ENCODE assay signal across 21 cellular contexts in genomic region chr2:27376151-27376865, GRCh38. TPM values are rescaled to one million over a fixed set of nuclear protein-coding genes. Genes with fewer than 3 reads are reported as not detected.
DNase-seq lines count a peak whose midpoint lies in the region; ATAC-seq, FAIRE-seq and TF ChIP-seq lines count a peak whose summit lies in the region.
"Had no signal": no experiment of that assay in that cellular context is flagged by ENCODE, and none has a peak within 500 bp of the region (broad histone marks: within the 10 kb centered on the region; RNA-seq: fewer than 3 reads in every experiment).

No MANE protein-coding gene starts in this region.

- dilution Hi-C loops in mammary epithelial cell (cut with HindIII; ENCODE audit: low sequenced_read_pairs) = no loop called here

- peak overlapping the region; percentile 83 for H3K27ac Mint-ChIP-seq in activated T-cell treated with anti-CD3 and anti-CD28 coated beads, Interleukin-2, amount 50 U/mL, for 24 hours
- peak overlapping the region; percentile 85 for H3K27ac Mint-ChIP-seq in stimulated activated effector memory CD8-positive, alpha-beta T cell treated with anti-CD3 and anti-CD28 coated beads, Interleukin-12 subunit alpha, Interleukin-12 subunit beta, amount 100 ng/mL, for 72 hours

- H3K4me3 ChIP-seq in mammary epithelial cell (replicated peaks in 1 of 3; ENCODE audit: insufficient read depth in 1 of 3, low read depth in 2 of 3, low read length in 3 of 3) = no peak overlapping the region
- H3K4me3 ChIP-seq: cardiac muscle cell, dorsolateral prefrontal cortex, esophagus squamous epithelium had no signal

- H4K20me1 ChIP-seq in mammary epithelial cell (ENCODE audit: insufficient read depth, low read length) = no peaks in the 10 kb centered on the region

- peaks cover 25% of the 10 kb centered on the region for H3K36me3 ChIP-seq in mammary epithelial cell (ENCODE audit: insufficient read depth, low read length)

- CTCF ChIA-PET in mammary epithelial cell (lab: Charles Lee; ENCODE audit: low non-redundant PET) = no interaction called here

- H3K9ac ChIP-seq in mammary epithelial cell (ENCODE audit: insufficient read depth, low read length) = no peak overlapping the region

- TSS peak; percentile 7 for BruUV-seq in mammary epithelial cell (replicated peaks; lab: Mats Ljungman, UMichigan)

- ATAC-seq in activated T-cell treated with anti-CD3 and anti-CD28 coated beads, Interleukin-2, amount 50 U/mL, for 4 hours = no peak
- no peak for ATAC-seq in stimulated activated effector memory CD8-positive, alpha-beta T cell treated with anti-CD3 and anti-CD28 coated beads, Interleukin-12 subunit alpha, Interleukin-12 subunit beta, amount 100 ng/mL, for 72 hours
- ATAC-seq: HCT116 had no signal

- H3K27me3 Mint-ChIP-seq in activated T-cell treated with anti-CD3 and anti-CD28 coated beads, Interleukin-2, amount 50 U/mL, for 24 hours = no peaks in the 10 kb centered on the region
- H3K27me3 Mint-ChIP-seq in activated T-cell treated with anti-CD3 and anti-CD28 coated beads, Interleukin-2, amount 50 U/mL, for 4 hours (ENCODE audit: low read depth) = no peaks in the 10 kb centered on the region

- no peak overlapping the region for H3K27ac ChIP-seq in mammary epithelial cell (ENCODE audit: insufficient read depth, low read depth, low read length)
- H3K27ac ChIP-seq: dorsolateral prefrontal cortex, esophagus squamous epithelium had no signal

- no peak for FAIRE-seq in RCC 7860 (lab: Jason Lieb, UNC)
- FAIRE-seq: D721Med had no signal

- H3K4me3 Mint-ChIP-seq in activated T-cell treated with anti-CD3 and anti-CD28 coated beads, Interleukin-2, amount 50 U/mL, for 24 hours = no peak overlapping the region
- no peak overlapping the region for H3K4me3 Mint-ChIP-seq in activated T-cell treated with anti-CD3 and anti-CD28 coated beads, Interleukin-2, amount 50 U/mL, for 4 hours
- H3K4me3 Mint-ChIP-seq in stimulated activated effector memory CD8-positive, alpha-beta T cell treated with anti-CD3 and anti-CD28 coated beads, Interleukin-12 subunit alpha, Interleukin-12 subunit beta, amount 100 ng/mL, for 72 hours = no peak overlapping the region

- no peak for DNase-seq in activated T-cell treated with anti-CD3 and anti-CD28 coated beads, Interleukin-2, amount 50 U/mL, for 24 hours
- no peak for DNase-seq in activated T-cell treated with anti-CD3 and anti-CD28 coated beads, Interleukin-2, amount 50 U/mL, for 4 hours
- DNase-seq in mammary epithelial cell = no peak
- no peak for DNase-seq in stimulated activated effector memory CD8-positive, alpha-beta T cell treated with anti-CD3 and anti-CD28 coated beads, Interleukin-12 subunit alpha, Interleukin-12 subunit beta, amount 100 ng/mL, for 72 hours (ENCODE audit: low spot score in 2 of 2)
- DNase-seq in epidermal melanocyte (ENCODE audit: insufficient read length, low spot score) = no peak
- no peak for DNase-seq in RCC 7860 (ENCODE audit: low spot score)
- DNase-seq: activated effector memory CD4-positive, alpha-beta T cell treated with anti-CD3 and anti-CD28 coated beads, Interleukin-2, amount 50 U/mL, for 16 hours; BE2C; dorsolateral prefrontal cortex; esophagus squamous epithelium; Karpas-422; midbrain; NCI-H1105 treated with DMSO at 0.1 percent for 48 hours; NCI-H2107; NCI-H510A treated with DMSO at 0.1 percent for 48 hours; retina; stimulated activated CD4-positive, alpha-beta T cell treated with anti-CD3 and anti-CD28 coated beads, Interleukin-12 subunit alpha, Interleukin-12 subunit beta, amount 100 ng/mL, for 4 hours had no signal

- intact Hi-C loops in mammary epithelial cell (cut with micrococcal nuclease) = no loop called here

- H2AFZ ChIP-seq in mammary epithelial cell (ENCODE audit: low read depth, low read length) = no peak overlapping the region

- TF ChIP-seq CTCF in mammary epithelial cell (conservative IDR thresholded peaks at IDR 0.05 in 1 of 2, IDR thresholded peaks at IDR 0.05 in 1 of 2; ENCODE audit: extremely low read depth in 1 of 2, insufficient read depth in 1 of 2, low read depth in 1 of 2, low read length in 2 of 2) = no peak

- in situ Hi-C loops in mammary epithelial cell (cut with MboI; ENCODE audit: low sequenced_read_pairs in 2 of 2) = no loop called here

- H3K27me3 ChIP-seq in mammary epithelial cell (ENCODE audit: insufficient read depth, low read length) = no peaks in the 10 kb centered on the region
- H3K27me3 ChIP-seq: BE2C, cardiac muscle cell, dorsolateral prefrontal cortex, esophagus squamous epithelium had no signal

- peaks cover 58% of the 10 kb centered on the region for H3K4me1 Mint-ChIP-seq in activated T-cell treated with anti-CD3 and anti-CD28 coated beads, Interleukin-2, amount 50 U/mL, for 24 hours (ENCODE audit: low read depth)
- H3K4me1 Mint-ChIP-seq in activated T-cell treated with anti-CD3 and anti-CD28 coated beads, Interleukin-2, amount 50 U/mL, for 4 hours (ENCODE audit: low read depth) = peaks cover 40% of the 10 kb centered on the region
- H3K4me1 Mint-ChIP-seq in stimulated activated effector memory CD8-positive, alpha-beta T cell treated with anti-CD3 and anti-CD28 coated beads, Interleukin-12 subunit alpha, Interleukin-12 subunit beta, amount 100 ng/mL, for 72 hours = peaks cover 63% of the 10 kb centered on the region

- H3K4me2 ChIP-seq in mammary epithelial cell (ENCODE audit: insufficient read depth, low read depth, low read length) = no peak overlapping the region

- WGBS in mammary epithelial cell (ENCODE audit: low coverage, missing lambda C conversion rate) = 80% methylated on average over 16 of the region's 16 CpGs

- no peaks in the 10 kb centered on the region for H3K9me3 Mint-ChIP-seq in activated T-cell treated with anti-CD3 and anti-CD28 coated beads, Interleukin-2, amount 50 U/mL, for 24 hours
- H3K9me3 Mint-ChIP-seq in activated T-cell treated with anti-CD3 and anti-CD28 coated beads, Interleukin-2, amount 50 U/mL, for 4 hours = no peaks in the 10 kb centered on the region
- no peaks in the 10 kb centered on the region for H3K9me3 Mint-ChIP-seq in stimulated activated effector memory CD8-positive, alpha-beta T cell treated with anti-CD3 and anti-CD28 coated beads, Interleukin-12 subunit alpha, Interleukin-12 subunit beta, amount 100 ng/mL, for 72 hours

- H3K36me3 Mint-ChIP-seq in activated T-cell treated with anti-CD3 and anti-CD28 coated beads, Interleukin-2, amount 50 U/mL, for 24 hours (ENCODE audit: low read depth) = peaks cover 96% of the 10 kb centered on the region
- H3K36me3 Mint-ChIP-seq in activated T-cell treated with anti-CD3 and anti-CD28 coated beads, Interleukin-2, amount 50 U/mL, for 4 hours (ENCODE audit: insufficient read depth) = peaks cover 52% of the 10 kb centered on the region
- peaks cover 95% of the 10 kb centered on the region for H3K36me3 Mint-ChIP-seq in stimulated activated effector memory CD8-positive, alpha-beta T cell treated with anti-CD3 and anti-CD28 coated beads, Interleukin-12 subunit alpha, Interleukin-12 subunit beta, amount 100 ng/mL, for 72 hours

- H3K79me2 ChIP-seq in mammary epithelial cell (ENCODE audit: insufficient read depth, low read length) = peaks cover 59% of the 10 kb centered on the region

- no peaks in the 10 kb centered on the region for H3K9me3 ChIP-seq in mammary epithelial cell (replicated peaks; ENCODE audit: insufficient read depth, low read length)
- H3K9me3 ChIP-seq: BE2C, esophagus squamous epithelium had no signal

- peaks cover 32% of the 10 kb centered on the region for H3K4me1 ChIP-seq in mammary epithelial cell (ENCODE audit: insufficient read depth, low read length)
- H3K4me1 ChIP-seq: BE2C had no signal

RNA-seq across cellular contexts. Expression of gene ZNF513, which starts 4.2 kb away (rescaled TPM):
- total RNA-seq in activated T-cell treated with anti-CD3 and anti-CD28 coated beads, Interleukin-2, amount 50 U/mL, for 4 hours = 10 to 100 TPM in 2 of 3 donors, 1 to 10 TPM in 1; 8.4 to 11.0 (median 10.4) TPM
- total RNA-seq in mammary epithelial cell = 10 to 100 TPM; 10.2 to 14.9 TPM
- 8.4 TPM for polyA plus RNA-seq in mammary epithelial cell
- polyA minus RNA-seq in mammary epithelial cell = 19.8 TPM
- total RNA-seq: A172 had no signal

RNA-seq across cellular contexts. Expression of gene SNX17, which starts 5.9 kb away (rescaled TPM):
- 100 to 1,000 TPM; 117 to 125 (median 123) TPM for total RNA-seq in activated T-cell treated with anti-CD3 and anti-CD28 coated beads, Interleukin-2, amount 50 U/mL, for 4 hours
- total RNA-seq in mammary epithelial cell = 10 to 100 TPM; 86.0 to 87.5 TPM
- polyA plus RNA-seq in mammary epithelial cell = 96.5 TPM
- polyA minus RNA-seq in mammary epithelial cell = 123 TPM

RNA-seq across cellular contexts. Expression of gene EIF2B4, which starts 6.2 kb away (rescaled TPM):
- 10 to 100 TPM; 63.4 to 69.8 (median 65.0) TPM for total RNA-seq in activated T-cell treated with anti-CD3 and anti-CD28 coated beads, Interleukin-2, amount 50 U/mL, for 4 hours
- total RNA-seq in mammary epithelial cell = 10 to 100 TPM; 19.8 to 42.3 TPM
- 37.5 TPM for polyA plus RNA-seq in mammary epithelial cell
- 41.0 TPM for polyA minus RNA-seq in mammary epithelial cell

RNA-seq across cellular contexts. Expression of gene GTF3C2, which starts 19.7 kb away (rescaled TPM):
- total RNA-seq in activated T-cell treated with anti-CD3 and anti-CD28 coated beads, Interleukin-2, amount 50 U/mL, for 4 hours = 100 to 1,000 TPM; 102 to 110 (median 107) TPM
- 10 to 100 TPM; 26.7 to 55.5 TPM for total RNA-seq in mammary epithelial cell
- 49.5 TPM for polyA plus RNA-seq in mammary epithelial cell
- polyA minus RNA-seq in mammary epithelial cell = 56.9 TPM

RNA-seq across cellular contexts. Expression of gene PPM1G, which starts 33.1 kb away (rescaled TPM):
- 100 to 1,000 TPM; 177 to 208 (median 186) TPM for total RNA-seq in activated T-cell treated with anti-CD3 and anti-CD28 coated beads, Interleukin-2, amount 50 U/mL, for 4 hours
- total RNA-seq in mammary epithelial cell = 100 to 1,000 TPM in 1 of 2 donors, 10 to 100 TPM in 1; 58.8 to 113 TPM
- polyA plus RNA-seq in mammary epithelial cell = 104 TPM
- polyA minus RNA-seq in mammary epithelial cell = 138 TPM
